9 cellular contexts compared by ENCODE assay signal in genomic region chr2:26330114-26330581, GRCh38.
A peak's percentile ranks its signal among the peaks of the same experiment; 100 is the strongest.
DNase-seq lines count a peak whose midpoint lies in the region; ATAC-seq and TF ChIP-seq lines count a peak whose summit lies in the region.
"Had no signal": no experiment of that assay in that cellular context is flagged by ENCODE, and none has a peak within 500 bp of the region (broad histone marks: within the 10 kb centered on the region; RNA-seq: fewer than 3 reads in every experiment).

No MANE protein-coding gene starts in this region.

- no peaks in the 10 kb centered on the region for H3K36me3 Mint-ChIP-seq in central memory CD8-positive, alpha-beta T cell (ENCODE audit: insufficient read depth)

- ATAC-seq in HG03280 (IDR thresholded peaks at IDR 0.05; ENCODE audit: unreplicated experiment) (peak; percentile 74), GM19023 (IDR thresholded peaks at IDR 0.05; ENCODE audit: unreplicated experiment) (no peak)
- peak; percentile 95 for ATAC-seq in central memory CD8-positive, alpha-beta T cell (replicated peaks; ENCODE audit: extremely low read depth, poor library complexity, severe bottlenecking)

- H3K4me1 Mint-ChIP-seq in central memory CD8-positive, alpha-beta T cell: peaks cover 9% of the 10 kb centered on the region

- peak; percentile 87 for TF ChIP-seq CTCF in GM12874 (IDR thresholded peaks at IDR 0.05; ENCODE audit: insufficient read depth, low read depth, low read length)

- no peaks in the 10 kb centered on the region for H3K27me3 Mint-ChIP-seq in central memory CD8-positive, alpha-beta T cell
- H3K27me3 Mint-ChIP-seq: stimulated activated naive CD8-positive, alpha-beta T cell treated with anti-CD3 and anti-CD28 coated beads, Interleukin-15, Interleukin-2, amounts not matched to agents 100 ng/mL and 50 ng/mL, for 24 hours had no signal

- no peak overlapping the region for H3K27ac Mint-ChIP-seq in central memory CD8-positive, alpha-beta T cell (ENCODE audit: low read depth)
- H3K27ac Mint-ChIP-seq: stimulated activated naive CD8-positive, alpha-beta T cell treated with anti-CD3 and anti-CD28 coated beads, Interleukin-15, Interleukin-2, amounts not matched to agents 100 ng/mL and 50 ng/mL, for 24 hours had no signal

- DNase-seq in NCI-H524 treated with DMSO at 0.1 percent for 48 hours (lab: John Stamatoyannopoulos, UW) (peak; percentile 40), kidney tubule cell (ENCODE audit: low spot score) (peak; percentile 79)
- DNase-seq in activated CD4-positive, CD25-positive, alpha-beta regulatory T cell treated with anti-CD3 and anti-CD28 coated beads, Interleukin-2, amount 50 U/mL, for 72 hours: peak; percentile 85
- peak; percentile 68 for DNase-seq in central memory CD8-positive, alpha-beta T cell (ENCODE audit: low spot score in 2 of 2)
- DNase-seq in stimulated activated CD4-positive, alpha-beta T cell treated with anti-CD3 and anti-CD28 coated beads, Interleukin-2, amount 100 ng/mL, for 48 hours: peak; percentile 79 to 82

- H3K9me3 Mint-ChIP-seq in central memory CD8-positive, alpha-beta T cell: no peaks in the 10 kb centered on the region
- H3K9me3 Mint-ChIP-seq: stimulated activated naive CD8-positive, alpha-beta T cell treated with anti-CD3 and anti-CD28 coated beads, Interleukin-15, Interleukin-2, amounts not matched to agents 100 ng/mL and 50 ng/mL, for 24 hours had no signal

- H3K4me3 Mint-ChIP-seq in central memory CD8-positive, alpha-beta T cell: no peak overlapping the region
- H3K4me3 Mint-ChIP-seq: stimulated activated naive CD8-positive, alpha-beta T cell treated with anti-CD3 and anti-CD28 coated beads, Interleukin-15, Interleukin-2, amounts not matched to agents 100 ng/mL and 50 ng/mL, for 24 hours had no signal
